ENCODE assay signal across 8 cellular contexts in genomic region chr14:20934148-20934762, GRCh38. TPM values are rescaled to one million over a fixed set of nuclear protein-coding genes. Genes with fewer than 3 reads are reported as not detected.
DNase-seq lines count a peak whose midpoint lies in the region; ATAC-seq, FAIRE-seq and TF ChIP-seq lines count a peak whose summit lies in the region.

No MANE protein-coding gene starts in this region.

- 35% methylated on average over 18 of the region's 18 CpGs for WGBS in HepG2 (ENCODE audit: low lambda C conversion rate)

- no peaks in the 10 kb centered on the region for H3K36me3 ChIP-seq in Loucy (ENCODE audit: insufficient read depth, low read length)
- no peaks in the 10 kb centered on the region for H3K36me3 ChIP-seq in HepG2 (replicated peaks in 1 of 2; ENCODE audit: control insufficient read depth in 1 of 2, insufficient read depth in 2 of 2, low read length in 2 of 2)

- H3K9ac ChIP-seq in Loucy (ENCODE audit: low read depth, low read length, poor library complexity, severe bottlenecking), result no peak overlapping the region
- H3K9ac ChIP-seq in HepG2 (ENCODE audit: insufficient read depth, low read depth, low read length), result no peak overlapping the region

- H3K9me3 ChIP-seq in Loucy (ENCODE audit: insufficient read depth, low read depth, low read length), result no peaks in the 10 kb centered on the region
- no peaks in the 10 kb centered on the region for H3K9me3 ChIP-seq in HepG2 (ENCODE audit: low read length)

- H3K79me2 ChIP-seq in Loucy (ENCODE audit: insufficient read depth, low read length) (no peaks in the 10 kb centered on the region), HepG2 (ENCODE audit: insufficient read depth, low read length) (no peaks in the 10 kb centered on the region)

- TF ChIP-seq RAD21 in HepG2 (CRISPR knock-in tag; IDR thresholded peaks at IDR 0.05), result no peak

- H4K20me1 ChIP-seq in Loucy (ENCODE audit: insufficient read depth, low read length, poor library complexity, severe bottlenecking), result no peaks in the 10 kb centered on the region
- H4K20me1 ChIP-seq in HepG2 (ENCODE audit: insufficient read depth, low read length), result no peaks in the 10 kb centered on the region

- no peaks in the 10 kb centered on the region for H3F3A ChIP-seq in Loucy (ENCODE audit: low read depth)

- intact Hi-C loops in HepG2 (cut with micrococcal nuclease; ENCODE audit: unreplicated experiment), result no loop called here

- POLR2A ChIA-PET in HepG2 (lab: Yijun Ruan, JAX), result no interaction called here

- peak; percentile 32 for DNase-seq in ELR (ENCODE audit: low read depth)
- no peak for DNase-seq in astrocyte of the spinal cord (ENCODE audit: low read depth, low spot score)
- no peak for DNase-seq in HepG2 (ENCODE audit: low spot score)
- DNase-seq in mesenteric fat pad (ENCODE audit: low spot score), result no peak
- DNase-seq in NCI-H2227 treated with DMSO at 0.1 percent for 48 hours (lab: John Stamatoyannopoulos, UW), result no peak
- no peak for DNase-seq in Kasumi-1 (lab: John Stamatoyannopoulos, UW)

- no peak overlapping the region for H3K27ac ChIP-seq in HepG2 (ENCODE audit: extremely low read length, insufficient read depth, low read length)

- no peak overlapping the region for H3K4me3 ChIP-seq in Loucy (ENCODE audit: low read length, poor library complexity, severe bottlenecking)
- H3K4me3 ChIP-seq in astrocyte of the spinal cord (ENCODE audit: low read depth, low read length), result no peak overlapping the region
- H3K4me3 ChIP-seq in HepG2 (replicated peaks in 1 of 3; ENCODE audit: insufficient read depth in 1 of 3, low read depth in 2 of 3, low read length in 3 of 3), result no peak overlapping the region

- TF ChIP-seq POLR2A in HepG2 (IDR thresholded peaks at IDR 0.05; ENCODE audit: insufficient read depth in 1 of 2, low read depth in 2 of 2, low read length in 2 of 2), result no peak

- no peaks in the 10 kb centered on the region for H3K9me2 ChIP-seq in Loucy (replicated peaks; ENCODE audit: low read depth, low read length)

- in situ Hi-C loops in astrocyte of the spinal cord (cut with HindIII; ENCODE audit: low sequenced_read_pairs) (no loop called here), HepG2 (cut with HindIII; ENCODE audit: extremely low pct_ligation_motif_present, low pct_unique_long_range_greater_than_20kb) (no loop called here)

- TF ChIP-seq EP300 in HepG2 (IDR thresholded peaks at IDR 0.05; ENCODE audit: low read depth in 2 of 2, low read length in 2 of 2) (no peak), HepG2 (CRISPR knock-in tag; IDR thresholded peaks at IDR 0.05; ENCODE audit: borderline replicate concordance) (no peak)

- FAIRE-seq in HepG2 (lab: Jason Lieb, UNC), result no peak

- H2AFZ ChIP-seq in Loucy (ENCODE audit: low read length) (no peak overlapping the region), HepG2 (ENCODE audit: low read length) (no peak overlapping the region)

- H3K4me1 ChIP-seq in Loucy (ENCODE audit: insufficient read depth, low read length, poor library complexity, severe bottlenecking) (no peaks in the 10 kb centered on the region), HepG2 (ENCODE audit: insufficient read depth, low read length) (no peaks in the 10 kb centered on the region)

- H3K27me3 ChIP-seq in Loucy (ENCODE audit: insufficient read depth, low read length, poor library complexity, severe bottlenecking), result no peaks in the 10 kb centered on the region
- peaks cover 0 to 9% of the 10 kb centered on the region in 2 experiments; a peak in 1 of 5 replicates for H3K27me3 ChIP-seq in HepG2 (ENCODE audit: control insufficient read depth in 1 of 2, insufficient read depth in 2 of 2, low read length in 2 of 2)

- no TSS peak for BruUV-seq in HepG2 (replicated peaks; lab: Mats Ljungman, UMichigan)

- CTCF ChIA-PET in HepG2 (lab: Yijun Ruan, JAX; ENCODE audit: low intra/inter-chr PET ratio, low total read pairs), result interaction anchor here (0.7 to 1.0 kb wide), 2 partner anchors 77 to 98 kb away, joined by 3 read pairs; no protein-coding TSS in a partner anchor

- H3K4me2 ChIP-seq in Loucy (ENCODE audit: low read depth, low read length, poor library complexity, severe bottlenecking), result no peak overlapping the region
- H3K4me2 ChIP-seq in HepG2 (ENCODE audit: low read depth, low read length), result no peak overlapping the region

- TF ChIP-seq CTCF in Loucy (conservative IDR thresholded peaks at IDR 0.05; ENCODE audit: low read length) (peak; percentile 53), astrocyte of the spinal cord (IDR thresholded peaks at IDR 0.05; ENCODE audit: low read depth, low read length) (peak; percentile 54), HepG2 (CRISPR knock-in tag; IDR thresholded peaks at IDR 0.05) (peak; percentile 52)

- ATAC-seq in HepG2, result peak; percentile 67
- ATAC-seq in GM21619 (IDR thresholded peaks at IDR 0.05; ENCODE audit: unreplicated experiment), result no peak

RNA-seq across cellular contexts. Expression of gene RNASE2, which starts 21.0 kb away (rescaled TPM):
- total RNA-seq in HepG2 (2016; rRNA removed; fragmentation: Illumina TruSeq; extraction: Trizol) (0.69 TPM in 2 replicates), mesenteric fat pad (8.7 TPM)
- total RNA-seq in HepG2 (2016; cell fraction: cytosol; rRNA removed; fragmentation: Illumina TruSeq; extraction: Trizol; ENCODE audit: low read depth), result 0.35 and 0.40 TPM in 2 replicates
- 0.26 and 0.27 TPM in 2 replicates for total RNA-seq in HepG2 (2016; cell fraction: insoluble cytoplasmic fraction; rRNA removed; fragmentation: Illumina TruSeq; extraction: Trizol)
- 0.52 TPM in 1 of 2 replicates, not detected in the other for total RNA-seq in HepG2 (2016; cell fraction: membrane; rRNA removed; fragmentation: Illumina TruSeq; extraction: Trizol)
- total RNA-seq in HepG2 (2016; cell fraction: nucleus; rRNA removed; fragmentation: Illumina TruSeq; extraction: Trizol), result 0.59 TPM in 1 of 2 replicates, not detected in the other
- not detected in 2 replicates for polyA plus RNA-seq in HepG2 (2011; rRNA removed)
- not detected in 2 replicates for polyA plus RNA-seq in HepG2 (2011; cell fraction: cytosol; rRNA removed)
- polyA plus RNA-seq in HepG2 (2011; cell fraction: nucleus; rRNA removed), result not detected in 2 replicates
- not detected in 2 replicates for polyA plus RNA-seq in HepG2 (2012)
- 0.64 and 1.1 TPM in 2 replicates for polyA plus RNA-seq in HepG2 (2016; cell fraction: cytosol; fragmentation: Illumina TruSeq; extraction: Trizol; ENCODE audit: low read depth)
- 0.97 and 1.9 TPM in 2 replicates for polyA plus RNA-seq in HepG2 (2016; cell fraction: insoluble cytoplasmic fraction; fragmentation: Illumina TruSeq; extraction: Trizol; ENCODE audit: low read depth)
- polyA plus RNA-seq in HepG2 (2016; cell fraction: membrane; fragmentation: Illumina TruSeq; extraction: Trizol; ENCODE audit: low read depth), result 0.56 and 0.82 TPM in 2 replicates
- 1.7 and 3.1 TPM in 2 replicates for polyA plus RNA-seq in HepG2 (2016; cell fraction: nucleus; fragmentation: Illumina TruSeq; extraction: Trizol; ENCODE audit: insufficient read depth, low read depth)
- not detected in 2 replicates for polyA minus RNA-seq in HepG2 (2011; rRNA and poly(A)+ RNA removed; ENCODE audit: low replicate concordance)
- not detected in 2 replicates for polyA minus RNA-seq in HepG2 (2011; cell fraction: cytosol; rRNA and poly(A)+ RNA removed)
- not detected in 2 replicates for polyA minus RNA-seq in HepG2 (2011; cell fraction: nucleus; rRNA and poly(A)+ RNA removed)

RNA-seq across cellular contexts. Expression of gene RNASE3, which starts 43.1 kb away (rescaled TPM):
- not detected in 2 replicates for total RNA-seq in HepG2 (2016; rRNA removed; fragmentation: Illumina TruSeq; extraction: Trizol)
- not detected in 2 replicates for total RNA-seq in HepG2 (2016; cell fraction: cytosol; rRNA removed; fragmentation: Illumina TruSeq; extraction: Trizol; ENCODE audit: low read depth)
- not detected in 2 replicates for total RNA-seq in HepG2 (2016; cell fraction: insoluble cytoplasmic fraction; rRNA removed; fragmentation: Illumina TruSeq; extraction: Trizol)
- not detected in 2 replicates for total RNA-seq in HepG2 (2016; cell fraction: membrane; rRNA removed; fragmentation: Illumina TruSeq; extraction: Trizol)
- total RNA-seq in HepG2 (2016; cell fraction: nucleus; rRNA removed; fragmentation: Illumina TruSeq; extraction: Trizol), result not detected in 2 replicates
- not detected in 2 replicates for polyA plus RNA-seq in HepG2 (2011; rRNA removed)
- not detected in 2 replicates for polyA plus RNA-seq in HepG2 (2011; cell fraction: cytosol; rRNA removed)
- polyA plus RNA-seq in HepG2 (2011; cell fraction: nucleus; rRNA removed), result not detected in 2 replicates
- not detected in 2 replicates for polyA plus RNA-seq in HepG2 (2012)
- not detected in 2 replicates for polyA plus RNA-seq in HepG2 (2016; cell fraction: cytosol; fragmentation: Illumina TruSeq; extraction: Trizol; ENCODE audit: low read depth)
- not detected in 2 replicates for polyA plus RNA-seq in HepG2 (2016; cell fraction: insoluble cytoplasmic fraction; fragmentation: Illumina TruSeq; extraction: Trizol; ENCODE audit: low read depth)
- polyA plus RNA-seq in HepG2 (2016; cell fraction: membrane; fragmentation: Illumina TruSeq; extraction: Trizol; ENCODE audit: low read depth), result not detected in 2 replicates
- not detected in 2 replicates for polyA plus RNA-seq in HepG2 (2016; cell fraction: nucleus; fragmentation: Illumina TruSeq; extraction: Trizol; ENCODE audit: insufficient read depth, low read depth)
- polyA minus RNA-seq in HepG2 (2011; rRNA and poly(A)+ RNA removed; ENCODE audit: low replicate concordance), result not detected in 2 replicates
- polyA minus RNA-seq in HepG2 (2011; cell fraction: cytosol; rRNA and poly(A)+ RNA removed), result not detected in 2 replicates
- polyA minus RNA-seq in HepG2 (2011; cell fraction: nucleus; rRNA and poly(A)+ RNA removed), result not detected in 2 replicates
- total RNA-seq in mesenteric fat pad, result 0.80 TPM

RNA-seq across cellular contexts. Expression of gene METTL17, which starts 55.5 kb away (rescaled TPM):
- 46.9 and 122 TPM in 2 replicates for total RNA-seq in HepG2 (2016; rRNA removed; fragmentation: Illumina TruSeq; extraction: Trizol)
- 18.7 and 20.5 TPM in 2 replicates for total RNA-seq in HepG2 (2016; cell fraction: cytosol; rRNA removed; fragmentation: Illumina TruSeq; extraction: Trizol; ENCODE audit: low read depth)
- total RNA-seq in HepG2 (2016; cell fraction: insoluble cytoplasmic fraction; rRNA removed; fragmentation: Illumina TruSeq; extraction: Trizol), result 49.4 and 123 TPM in 2 replicates
- total RNA-seq in HepG2 (2016; cell fraction: membrane; rRNA removed; fragmentation: Illumina TruSeq; extraction: Trizol), result 27.3 and 30.4 TPM in 2 replicates
- 151 and 177 TPM in 2 replicates for total RNA-seq in HepG2 (2016; cell fraction: nucleus; rRNA removed; fragmentation: Illumina TruSeq; extraction: Trizol)
- 181 and 199 TPM in 2 replicates for polyA plus RNA-seq in HepG2 (2011; rRNA removed)
- polyA plus RNA-seq in HepG2 (2011; cell fraction: cytosol; rRNA removed), result 74.5 and 86.8 TPM in 2 replicates
- polyA plus RNA-seq in HepG2 (2011; cell fraction: nucleus; rRNA removed), result 820 and 854 TPM in 2 replicates
- 82.9 and 101 TPM in 2 replicates for polyA plus RNA-seq in HepG2 (2012)
- polyA plus RNA-seq in HepG2 (2016; cell fraction: cytosol; fragmentation: Illumina TruSeq; extraction: Trizol; ENCODE audit: low read depth), result 14.7 and 14.8 TPM in 2 replicates
- polyA plus RNA-seq in HepG2 (2016; cell fraction: insoluble cytoplasmic fraction; fragmentation: Illumina TruSeq; extraction: Trizol; ENCODE audit: low read depth), result 45.9 and 46.8 TPM in 2 replicates
- 20.2 and 21.4 TPM in 2 replicates for polyA plus RNA-seq in HepG2 (2016; cell fraction: membrane; fragmentation: Illumina TruSeq; extraction: Trizol; ENCODE audit: low read depth)
- polyA plus RNA-seq in HepG2 (2016; cell fraction: nucleus; fragmentation: Illumina TruSeq; extraction: Trizol; ENCODE audit: insufficient read depth, low read depth), result 319 and 359 TPM in 2 replicates
- polyA minus RNA-seq in HepG2 (2011; rRNA and poly(A)+ RNA removed; ENCODE audit: low replicate concordance), result 85.8 and 94.1 TPM in 2 replicates
- polyA minus RNA-seq in HepG2 (2011; cell fraction: cytosol; rRNA and poly(A)+ RNA removed), result 23.1 and 30.7 TPM in 2 replicates
- polyA minus RNA-seq in HepG2 (2011; cell fraction: nucleus; rRNA and poly(A)+ RNA removed), result 121 and 123 TPM in 2 replicates
- total RNA-seq in mesenteric fat pad, result 31.6 TPM
